In genomic region chr16:1160773-1161348, GRCh38 we compare ENCODE assay signal across 2 cellular contexts.
TF ChIP-seq lines count a peak whose summit lies in the region.

No MANE protein-coding gene starts in this region.

TF ChIP-seq in liver, 16 proteins besides CTCF, POLR2A, EP300 and RAD21:
- TF ChIP-seq REST (IDR thresholded peaks at IDR 0.05) (no peak), ATF3 (IDR thresholded peaks at IDR 0.05) (no peak), ZBTB33 (IDR thresholded peaks at IDR 0.05) (no peak), HNF4G (IDR thresholded peaks at IDR 0.05) (no peak), TAF1 (conservative IDR thresholded peaks at IDR 0.05) (no peak), SP1 (IDR thresholded peaks at IDR 0.05) (no peak), HNF4A (conservative IDR thresholded peaks at IDR 0.05) (no peak), GABPA (IDR thresholded peaks at IDR 0.05 in 1 of 2, conservative IDR thresholded peaks at IDR 0.05 in 1 of 2) (no peak), EGR1 (IDR thresholded peaks at IDR 0.05; ENCODE audit: low read depth in 2 of 2) (no peak), RXRA (IDR thresholded peaks at IDR 0.05) (no peak), FOXA1 (IDR thresholded peaks at IDR 0.05) (no peak), JUND (IDR thresholded peaks at IDR 0.05) (no peak), YY1 (IDR thresholded peaks at IDR 0.05) (no peak), FOXA2 (IDR thresholded peaks at IDR 0.05) (no peak), NR2F2 (IDR thresholded peaks at IDR 0.05) (no peak), MAX (IDR thresholded peaks at IDR 0.05) (no peak)

TF ChIP-seq in HepG2, 621 proteins besides CTCF, POLR2A, EP300 and RAD21:
- TF ChIP-seq GPBP1L1 (CRISPR knock-in tag; IDR thresholded peaks at IDR 0.05), result no peak
- TF ChIP-seq ZNF235 (CRISPR knock-in tag; IDR thresholded peaks at IDR 0.05; ENCODE audit: borderline replicate concordance), result no peak
- TF ChIP-seq ZNF580 (CRISPR knock-in tag; IDR thresholded peaks at IDR 0.05; ENCODE audit: borderline replicate concordance, low read depth), result no peak
- no peak for TF ChIP-seq THRA (CRISPR knock-in tag; IDR thresholded peaks at IDR 0.05; ENCODE audit: borderline replicate concordance)
- TF ChIP-seq RORA (CRISPR knock-in tag; IDR thresholded peaks at IDR 0.05), result no peak
- TF ChIP-seq CBX2 (IDR thresholded peaks at IDR 0.05; ENCODE audit: low read depth, low read length), result no peak
- TF ChIP-seq CBX2 (CRISPR knock-in tag; IDR thresholded peaks at IDR 0.05; ENCODE audit: low read depth), result no peak
- TF ChIP-seq AKAP8 (CRISPR knock-in tag; IDR thresholded peaks at IDR 0.05), result no peak
- no peak for TF ChIP-seq GATAD2A (CRISPR knock-in tag; IDR thresholded peaks at IDR 0.05)
- TF ChIP-seq SCMH1 (CRISPR knock-in tag; IDR thresholded peaks at IDR 0.05; ENCODE audit: borderline replicate concordance), result no peak
- no peak for TF ChIP-seq RXRB (CRISPR knock-in tag; IDR thresholded peaks at IDR 0.05; ENCODE audit: borderline replicate concordance)
- no peak for TF ChIP-seq PRDM10 (CRISPR knock-in tag; IDR thresholded peaks at IDR 0.05; ENCODE audit: low read depth)
